Comparison of ENCODE assay signal across 22 cellular contexts in genomic region chr3:161977850-161978249, GRCh38.
"Had no signal": no experiment of that assay in that cellular context is flagged by ENCODE, and none has a peak within 500 bp of the region (broad histone marks: within the 10 kb centered on the region; RNA-seq: fewer than 3 reads in every experiment).

No MANE protein-coding gene starts in this region.

- H3K4me3 ChIP-seq: coronary artery, dorsolateral prefrontal cortex, esophagus muscularis mucosa, heart right ventricle, left lung, lower lobe of right lung had no signal

- DNase-seq: dermis blood vessel endothelial cell; dorsolateral prefrontal cortex; effector CD4-positive, alpha-beta T cell; effector memory CD4-positive, alpha-beta T cell; foreskin keratinocyte; glutamatergic neuron; head of caudate nucleus; heart right ventricle; hippocampal formation; left cardiac atrium; left lung; left ventricle myocardium superior; lower lobe of right lung; mesendoderm; midbrain had no signal

- H3K9me3 ChIP-seq: esophagus muscularis mucosa, heart right ventricle, lower lobe of right lung had no signal

- H3K4me1 ChIP-seq: esophagus muscularis mucosa, foreskin keratinocyte, heart right ventricle, left lung, lower lobe of right lung had no signal

- FAIRE-seq: colon, endothelial cell of umbilical vein, frontal cortex, islet of Langerhans, keratinocyte had no signal

- H3K36me3 ChIP-seq: esophagus muscularis mucosa, heart right ventricle, left lung, lower lobe of right lung had no signal

- H3K27me3 ChIP-seq: dorsolateral prefrontal cortex, esophagus muscularis mucosa, foreskin keratinocyte, heart right ventricle, left lung had no signal

- ATAC-seq: foreskin keratinocyte, heart right ventricle, left cardiac atrium, left lung, left ventricle myocardium superior, lower lobe of right lung had no signal

- H3K27ac ChIP-seq: coronary artery, dorsolateral prefrontal cortex, esophagus muscularis mucosa, foreskin keratinocyte, heart right ventricle, left lung, lower lobe of right lung had no signal
